Comparison of ENCODE assay signal across 11 cellular contexts in genomic region chr1:202162049-202162417, GRCh38. TPM values are rescaled to one million over a fixed set of nuclear protein-coding genes. Genes with fewer than 3 reads are reported as not detected.
DNase-seq lines count a peak whose midpoint lies in the region; ATAC-seq and TF ChIP-seq lines count a peak whose summit lies in the region.
"Had no signal": no experiment of that assay in that cellular context is flagged by ENCODE, and none has a peak within 500 bp of the region (broad histone marks: within the 10 kb centered on the region; RNA-seq: fewer than 3 reads in every experiment).

No MANE protein-coding gene starts in this region.

- no peaks in the 10 kb centered on the region for H4K20me1 ChIP-seq in osteoblast (ENCODE audit: insufficient read depth, low read length)

- no peak overlapping the region for H3K27ac ChIP-seq in osteoblast (ENCODE audit: low read depth, low read length)

- no peaks in the 10 kb centered on the region for H3K4me1 ChIP-seq in osteoblast (ENCODE audit: insufficient read depth, low read length)

- no peak overlapping the region for H2AFZ ChIP-seq in osteoblast (ENCODE audit: low read length)

- no peaks in the 10 kb centered on the region for H3K9me3 ChIP-seq in osteoblast (ENCODE audit: low read depth, low read length)

- H3K27me3 ChIP-seq in osteoblast (ENCODE audit: insufficient read depth, low read length) = peaks cover 2% of the 10 kb centered on the region

- H3K9me3 Mint-ChIP-seq in activated T-cell treated with anti-CD3 and anti-CD28 coated beads, Interleukin-2, amount 50 U/mL, for 24 hours = no peaks in the 10 kb centered on the region

- no peak for TF ChIP-seq CTCF in GM10266 (IDR thresholded peaks at IDR 0.05; ENCODE audit: control insufficient read depth, insufficient read depth, low read depth, missing control alignments)
- TF ChIP-seq CTCF in osteoblast (IDR thresholded peaks at IDR 0.05; ENCODE audit: extremely low read depth, low read depth, low read length) = no peak

- H3K4me3 Mint-ChIP-seq in activated T-cell treated with anti-CD3 and anti-CD28 coated beads, Interleukin-2, amount 50 U/mL, for 24 hours = peak overlapping the region; percentile 98

- H3K4me3 ChIP-seq in osteoblast (ENCODE audit: insufficient read depth, low read length) = no peak overlapping the region

- H3K27ac Mint-ChIP-seq in activated T-cell treated with anti-CD3 and anti-CD28 coated beads, Interleukin-2, amount 50 U/mL, for 24 hours = peak overlapping the region; percentile 97

- peaks cover 86% of the 10 kb centered on the region for H3K4me1 Mint-ChIP-seq in activated T-cell treated with anti-CD3 and anti-CD28 coated beads, Interleukin-2, amount 50 U/mL, for 24 hours (ENCODE audit: low read depth)

- no peaks in the 10 kb centered on the region for H3K36me3 ChIP-seq in osteoblast (ENCODE audit: insufficient read depth, low read length)

- H3K36me3 Mint-ChIP-seq in activated T-cell treated with anti-CD3 and anti-CD28 coated beads, Interleukin-2, amount 50 U/mL, for 24 hours (ENCODE audit: low read depth) = peaks cover 40% of the 10 kb centered on the region

- DNase-seq in GM10266 (ENCODE audit: extremely low spot score) (peak; percentile 53), MV-4-11 (lab: John Stamatoyannopoulos, UW) (peak; percentile 42), osteoblast (ENCODE audit: insufficient read length, low spot score, missing footprints) (peak; percentile 79), COLO829 (ENCODE audit: low spot score) (no peak), C1 segment of cervical spinal cord (lab: John Stamatoyannopoulos, UW) (no peak), NCI-H2029 (lab: John Stamatoyannopoulos, UW) (no peak)
- peak; percentile 73 for DNase-seq in activated T-cell treated with anti-CD3 and anti-CD28 coated beads, Interleukin-2, amount 50 U/mL, for 24 hours
- DNase-seq: effector CD4-positive, alpha-beta T cell had no signal

- no peaks in the 10 kb centered on the region for H3K79me2 ChIP-seq in osteoblast (ENCODE audit: insufficient read depth, low read length)

- no peak for ATAC-seq in GM19455 (IDR thresholded peaks at IDR 0.05; ENCODE audit: unreplicated experiment)

- H3K27me3 Mint-ChIP-seq in activated T-cell treated with anti-CD3 and anti-CD28 coated beads, Interleukin-2, amount 50 U/mL, for 24 hours = no peaks in the 10 kb centered on the region

- no peak overlapping the region for H3K4me2 ChIP-seq in osteoblast (ENCODE audit: insufficient read depth, low read length)

RNA-seq across cellular contexts. Expression of gene PTPN7, which starts 1.6 kb away (rescaled TPM):
- total RNA-seq in osteoblast = not detected in 2 replicates

RNA-seq across cellular contexts. Expression of gene ARL8A, which starts 17.5 kb away (rescaled TPM):
- 24.2 and 25.0 TPM in 2 replicates for total RNA-seq in osteoblast

RNA-seq across cellular contexts. Expression of gene LGR6, which starts 31.6 kb away (rescaled TPM):
- total RNA-seq in osteoblast = not detected in 2 replicates
- total RNA-seq: subcutaneous adipose tissue had no signal

RNA-seq across cellular contexts. Expression of gene GPR37L1, which starts 39.3 kb away (rescaled TPM):
- total RNA-seq in osteoblast = not detected in 2 replicates
- total RNA-seq: mononuclear cell had no signal

Comparison
In these comparisons a context has a peak if more than half of its experiments do, and no peak if none do; other contexts are left out.
1. DNase-seq: peak in GM10266 (single experiment), MV-4-11 (single experiment), activated T-cell treated with anti-CD3 and anti-CD28 coated beads, Interleukin-2, amount 50 U/mL, for 24 hours (single experiment) and osteoblast (single experiment); none in COLO829 (single experiment), C1 segment of cervical spinal cord (0 of 14) and NCI-H2029 (single experiment).